In genomic region chr3:108320746-108321350, GRCh38 we compare ENCODE assay signal across 20 cellular contexts. TPM values are rescaled to one million over a fixed set of nuclear protein-coding genes. Genes with fewer than 3 reads are reported as not detected.
"Had no signal": no experiment of that assay in that cellular context is flagged by ENCODE, and none has a peak within 500 bp of the region (broad histone marks: within the 10 kb centered on the region; RNA-seq: fewer than 3 reads in every experiment).

No MANE protein-coding gene starts in this region.

- H2AFZ ChIP-seq: parathyroid adenoma had no signal

- ATAC-seq: activated T-cell treated with anti-CD3 and anti-CD28 coated beads, Interleukin-2, amount 50 U/mL, for 4 hours; body of pancreas; naive thymus-derived CD8-positive, alpha-beta T cell; sciatic nerve; stimulated activated effector memory CD8-positive, alpha-beta T cell treated with anti-CD3 and anti-CD28 coated beads, Interleukin-12 subunit alpha, Interleukin-12 subunit beta, amount 100 ng/mL, for 72 hours; upper lobe of right lung had no signal

- DNase-seq: activated CD4-positive, alpha-beta T cell treated with anti-CD3 and anti-CD28 coated beads, Interleukin-2, amount 50 U/mL, for 1 hour; activated CD4-positive, CD25-positive, alpha-beta regulatory T cell treated with anti-CD3 and anti-CD28 coated beads, Interleukin-2, amount 50 U/mL, for 72 hours; activated CD8-positive, alpha-beta memory T cell treated with anti-CD3 and anti-CD28 coated beads, Interleukin-2, amount 50 U/mL, for 4 hours; activated naive CD4-positive, alpha-beta T cell treated with anti-CD3 and anti-CD28 coated beads for 36 hours; activated T-cell treated with anti-CD3 and anti-CD28 coated beads, Interleukin-2, amount 50 U/mL, for 4 hours; body of pancreas; central memory CD4-positive, alpha-beta T cell; colonic mucosa; endodermal cell; hypothalamus; mesenchymal stem cell; naive thymus-derived CD8-positive, alpha-beta T cell; stimulated activated CD4-positive, alpha-beta T cell treated with anti-CD3 and anti-CD28 coated beads, Interleukin-4, amount 100 ng/mL, for 24 hours; T1000; upper lobe of right lung had no signal

- H3K79me2 ChIP-seq: parathyroid adenoma had no signal

- H3K9ac ChIP-seq: parathyroid adenoma had no signal

- H3K4me1 Mint-ChIP-seq: endodermal cell; stimulated activated effector memory CD8-positive, alpha-beta T cell treated with anti-CD3 and anti-CD28 coated beads, Interleukin-12 subunit alpha, Interleukin-12 subunit beta, amount 100 ng/mL, for 72 hours had no signal

- H3K9me3 ChIP-seq: body of pancreas, colonic mucosa, thoracic aorta, upper lobe of right lung had no signal

- H3K36me3 ChIP-seq: colonic mucosa, thoracic aorta, upper lobe of right lung had no signal

- H3K4me3 Mint-ChIP-seq: activated naive CD4-positive, alpha-beta T cell treated with anti-CD3 and anti-CD28 coated beads for 36 hours; activated T-cell treated with anti-CD3 and anti-CD28 coated beads, Interleukin-2, amount 50 U/mL, for 4 hours; endodermal cell; naive thymus-derived CD8-positive, alpha-beta T cell; stimulated activated effector memory CD8-positive, alpha-beta T cell treated with anti-CD3 and anti-CD28 coated beads, Interleukin-12 subunit alpha, Interleukin-12 subunit beta, amount 100 ng/mL, for 72 hours had no signal

- H3K27ac ChIP-seq: body of pancreas, colonic mucosa, parathyroid adenoma, thoracic aorta, upper lobe of right lung had no signal

- H3K4me3 ChIP-seq: body of pancreas, colonic mucosa, thoracic aorta, upper lobe of right lung had no signal

- H3K4me1 ChIP-seq: parathyroid adenoma, upper lobe of right lung had no signal

- H3K27me3 ChIP-seq: body of pancreas, colonic mucosa, upper lobe of right lung had no signal

- H3K36me3 Mint-ChIP-seq: stimulated activated effector memory CD8-positive, alpha-beta T cell treated with anti-CD3 and anti-CD28 coated beads, Interleukin-12 subunit alpha, Interleukin-12 subunit beta, amount 100 ng/mL, for 72 hours had no signal

- H3K27ac Mint-ChIP-seq: activated naive CD4-positive, alpha-beta T cell treated with anti-CD3 and anti-CD28 coated beads for 36 hours; endodermal cell; naive thymus-derived CD8-positive, alpha-beta T cell; stimulated activated effector memory CD8-positive, alpha-beta T cell treated with anti-CD3 and anti-CD28 coated beads, Interleukin-12 subunit alpha, Interleukin-12 subunit beta, amount 100 ng/mL, for 72 hours had no signal

- H3K9me3 Mint-ChIP-seq: activated naive CD4-positive, alpha-beta T cell treated with anti-CD3 and anti-CD28 coated beads for 36 hours; activated T-cell treated with anti-CD3 and anti-CD28 coated beads, Interleukin-2, amount 50 U/mL, for 4 hours; endodermal cell; stimulated activated effector memory CD8-positive, alpha-beta T cell treated with anti-CD3 and anti-CD28 coated beads, Interleukin-12 subunit alpha, Interleukin-12 subunit beta, amount 100 ng/mL, for 72 hours had no signal

RNA-seq across cellular contexts. Expression of gene HHLA2, which starts 24.5 kb away (rescaled TPM):
- total RNA-seq: endodermal cell, frontal cortex, thoracic aorta had no signal
